ENCODE assay signal across 16 cellular contexts in genomic region chr17:81200201-81200600, GRCh38. TPM values are rescaled to one million over a fixed set of nuclear protein-coding genes. Genes with fewer than 3 reads are reported as not detected.
DNase-seq lines count a peak whose midpoint lies in the region; TF ChIP-seq lines count a peak whose summit lies in the region.
"Had no signal": no experiment of that assay in that cellular context is flagged by ENCODE, and none has a peak within 500 bp of the region (broad histone marks: within the 10 kb centered on the region; RNA-seq: fewer than 3 reads in every experiment).

No MANE protein-coding gene starts in this region.

- no peaks in the 10 kb centered on the region for H3K9me3 ChIP-seq in breast epithelium
- H3K9me3 ChIP-seq in mammary epithelial cell (replicated peaks; ENCODE audit: insufficient read depth, low read length), result no peaks in the 10 kb centered on the region
- no peaks in the 10 kb centered on the region for H3K9me3 ChIP-seq in osteoblast (ENCODE audit: low read depth, low read length)
- H3K9me3 ChIP-seq: A549 had no signal

- H3K4me1 Mint-ChIP-seq in MCF 10A (ENCODE audit: insufficient read depth, unreplicated experiment), result no peaks in the 10 kb centered on the region
- H3K4me1 Mint-ChIP-seq: CD4-positive, CD25-positive, alpha-beta regulatory T cell; CD8-positive, alpha-beta memory T cell had no signal

- H3K4me3 ChIP-seq in breast epithelium (peak overlapping the region in 1 of 3 donors; percentile 13), mammary epithelial cell (replicated peaks in 1 of 3; ENCODE audit: insufficient read depth in 1 of 3, low read depth in 2 of 3, low read length in 3 of 3) (no peak overlapping the region), osteoblast (ENCODE audit: insufficient read depth, low read length) (no peak overlapping the region)
- H3K4me3 ChIP-seq: A549, GM12878 had no signal

- intact Hi-C loops in breast epithelium (cut with DNase I; ENCODE audit: low total_unique reads) (no loop called here), MCF 10A (cut with micrococcal nuclease) (loop anchor here (2.0 kb wide), 1 partner anchor 57 kb away; no protein-coding TSS in a partner anchor), mammary epithelial cell (cut with micrococcal nuclease) (loop anchor here (1.0 to 2.0 kb wide), 2 partner anchors 58 to 211 kb away; no protein-coding TSS in a partner anchor)

- BruUV-seq in MCF 10A (replicated peaks; lab: Mats Ljungman, UMichigan) (no TSS peak), mammary epithelial cell (replicated peaks; lab: Mats Ljungman, UMichigan) (no TSS peak)

- H3K27ac Mint-ChIP-seq in MCF 10A (ENCODE audit: low read depth, unreplicated experiment), result no peak overlapping the region
- H3K27ac Mint-ChIP-seq: CD8-positive, alpha-beta memory T cell had no signal

- no peaks in the 10 kb centered on the region for H3K27me3 ChIP-seq in breast epithelium
- H3K27me3 ChIP-seq in mammary epithelial cell (ENCODE audit: insufficient read depth, low read length), result no peaks in the 10 kb centered on the region
- H3K27me3 ChIP-seq in osteoblast (ENCODE audit: insufficient read depth, low read length), result no peaks in the 10 kb centered on the region

- peak overlapping the region; percentile 41 to 50 for H3K27ac ChIP-seq in breast epithelium
- peak overlapping the region; percentile 58 for H3K27ac ChIP-seq in VCaP
- H3K27ac ChIP-seq in mammary epithelial cell (ENCODE audit: insufficient read depth, low read depth, low read length), result no peak overlapping the region
- H3K27ac ChIP-seq in osteoblast (ENCODE audit: low read depth, low read length), result no peak overlapping the region
- H3K27ac ChIP-seq: 22Rv1 had no signal

- no peaks in the 10 kb centered on the region for H3K27me3 Mint-ChIP-seq in MCF 10A (ENCODE audit: insufficient read depth, unreplicated experiment)
- H3K27me3 Mint-ChIP-seq: CD4-positive, CD25-positive, alpha-beta regulatory T cell; CD8-positive, alpha-beta memory T cell had no signal

- peaks cover 19% of the 10 kb centered on the region for H3K36me3 Mint-ChIP-seq in MCF 10A (ENCODE audit: insufficient read depth, unreplicated experiment)
- H3K36me3 Mint-ChIP-seq: CD4-positive, CD25-positive, alpha-beta regulatory T cell had no signal

- no peaks in the 10 kb centered on the region for H3K36me3 ChIP-seq in breast epithelium
- no peaks in the 10 kb centered on the region for H3K36me3 ChIP-seq in mammary epithelial cell (ENCODE audit: insufficient read depth, low read length)
- H3K36me3 ChIP-seq in osteoblast (ENCODE audit: insufficient read depth, low read length), result no peaks in the 10 kb centered on the region

- dilution Hi-C loops in mammary epithelial cell (cut with HindIII; ENCODE audit: low sequenced_read_pairs), result no loop called here

- DNase-seq in breast epithelium (ENCODE audit: low spot score in 2 of 2) (peak in 1 of 2 donors; percentile 40), MCF 10A (ENCODE audit: unreplicated experiment) (no peak), mammary epithelial cell (no peak), osteoblast (ENCODE audit: insufficient read length, low spot score, missing footprints) (no peak), T-helper 2 cell (no peak), hippocampal formation (lab: John Stamatoyannopoulos, UW) (no peak)
- DNase-seq in effector CD8-positive, alpha-beta T cell (lab: John Stamatoyannopoulos, UW), result no peak
- DNase-seq: CD8-positive, alpha-beta memory T cell; H9 had no signal

- no peaks in the 10 kb centered on the region for H3K9me3 Mint-ChIP-seq in MCF 10A (ENCODE audit: unreplicated experiment)
- H3K9me3 Mint-ChIP-seq: CD8-positive, alpha-beta memory T cell; H9 had no signal

- H3K9ac ChIP-seq in mammary epithelial cell (ENCODE audit: insufficient read depth, low read length), result no peak overlapping the region

- POLR2A ChIA-PET in MCF 10A (lab: Yijun Ruan, JAX), result no interaction called here

- no peak overlapping the region for H3K4me3 Mint-ChIP-seq in MCF 10A (ENCODE audit: unreplicated experiment)
- H3K4me3 Mint-ChIP-seq: CD4-positive, CD25-positive, alpha-beta regulatory T cell; CD8-positive, alpha-beta memory T cell; H9 had no signal

- H3K79me2 ChIP-seq in mammary epithelial cell (ENCODE audit: insufficient read depth, low read length) (no peaks in the 10 kb centered on the region), osteoblast (ENCODE audit: insufficient read depth, low read length) (no peaks in the 10 kb centered on the region)

- 50% methylated on average over 12 of the region's 18 CpGs for WGBS in mammary epithelial cell (ENCODE audit: low coverage, missing lambda C conversion rate)

- H4K20me1 ChIP-seq in mammary epithelial cell (ENCODE audit: insufficient read depth, low read length) (no peaks in the 10 kb centered on the region), osteoblast (ENCODE audit: insufficient read depth, low read length) (no peaks in the 10 kb centered on the region)

- TF ChIP-seq POLR2A in breast epithelium (IDR thresholded peaks at IDR 0.05), result no peak

- CTCF ChIA-PET in MCF 10A (lab: Yijun Ruan, JAX) (interaction anchor here (0.6 to 1.9 kb wide), 6 partner anchors 9 to 177 kb away, joined by 3 to 7 read pairs (median 3); no protein-coding TSS in a partner anchor), mammary epithelial cell (lab: Charles Lee; ENCODE audit: low non-redundant PET) (interaction anchor here (0.6 to 0.7 kb wide), 2 partner anchors 188 to 280 kb away, joined by 3 to 6 read pairs; no protein-coding TSS in a partner anchor)

- H2AFZ ChIP-seq in mammary epithelial cell (ENCODE audit: low read depth, low read length), result peak overlapping the region; percentile 86
- H2AFZ ChIP-seq in osteoblast (ENCODE audit: low read length), result peak overlapping the region; percentile 74

- H3K4me2 ChIP-seq in mammary epithelial cell (ENCODE audit: insufficient read depth, low read depth, low read length), result no peak overlapping the region
- H3K4me2 ChIP-seq in osteoblast (ENCODE audit: insufficient read depth, low read length), result no peak overlapping the region
- H3K4me2 ChIP-seq: A549 had no signal

- H3K4me1 ChIP-seq in breast epithelium (no peaks in the 10 kb centered on the region), mammary epithelial cell (ENCODE audit: insufficient read depth, low read length) (peaks cover 22% of the 10 kb centered on the region), osteoblast (ENCODE audit: insufficient read depth, low read length) (no peaks in the 10 kb centered on the region)
- H3K4me1 ChIP-seq: A549 had no signal

- TF ChIP-seq CTCF in breast epithelium (IDR thresholded peaks at IDR 0.05) (no peak), MCF 10A (IDR thresholded peaks at IDR 0.05; ENCODE audit: unreplicated experiment) (no peak), VCaP (conservative IDR thresholded peaks at IDR 0.05) (no peak), mammary epithelial cell (conservative IDR thresholded peaks at IDR 0.05 in 1 of 2, IDR thresholded peaks at IDR 0.05 in 1 of 2; ENCODE audit: extremely low read depth in 1 of 2, insufficient read depth in 1 of 2, low read depth in 1 of 2, low read length in 2 of 2) (no peak), osteoblast (IDR thresholded peaks at IDR 0.05; ENCODE audit: extremely low read depth, low read depth, low read length) (no peak)

- in situ Hi-C loops in mammary epithelial cell (cut with MboI; ENCODE audit: low sequenced_read_pairs in 2 of 2), result no loop called here

RNA-seq across cellular contexts. Expression of gene CEP131, which starts 22.6 kb away (rescaled TPM):
- 10 to 100 TPM in 1 of 3 donors, 1 to 10 TPM in 2; 6.9 to 12.8 (median 9.7) TPM for total RNA-seq in breast epithelium
- total RNA-seq in MCF 10A (2022), result 8.0 and 9.5 TPM in 2 replicates
- 10 to 100 TPM in 1 of 2 donors, 1 to 10 TPM in 1; 8.7 to 13.1 TPM for total RNA-seq in mammary epithelial cell
- polyA plus RNA-seq in mammary epithelial cell, result 6.1 TPM
- polyA minus RNA-seq in mammary epithelial cell, result 1.5 TPM
- 7.7 and 8.7 TPM in 2 replicates for total RNA-seq in osteoblast

RNA-seq across cellular contexts. Expression of gene AATK, which starts 34.2 kb away (rescaled TPM):
- total RNA-seq in breast epithelium, result under 1 TPM; under 0.01 to 0.98 (median 0.73) TPM
- total RNA-seq in MCF 10A (2022), result 0.59 and 1.4 TPM in 2 replicates
- 1 to 10 TPM in 1 of 2 donors, under 1 TPM in 1; 0.73 to 2.0 TPM for total RNA-seq in mammary epithelial cell
- 0.29 TPM for polyA plus RNA-seq in mammary epithelial cell
- not detected for polyA minus RNA-seq in mammary epithelial cell
- total RNA-seq in osteoblast, result under 0.01 TPM in 1 of 2 replicates, not detected in the other
- total RNA-seq: CD4-positive, CD25-positive, alpha-beta regulatory T cell; GM12878 had no signal
- polyA plus RNA-seq: CD8-positive, alpha-beta memory T cell had no signal

RNA-seq across cellular contexts. Expression of gene PVALEF, which starts 34.9 kb away (rescaled TPM):
- total RNA-seq in breast epithelium (not detected), MCF 10A (2022) (not detected in 2 replicates), mammary epithelial cell (not detected), osteoblast (not detected in 2 replicates)
- not detected for polyA plus RNA-seq in mammary epithelial cell
- not detected for polyA minus RNA-seq in mammary epithelial cell
- total RNA-seq: CD4-positive, CD25-positive, alpha-beta regulatory T cell; CD8-positive, alpha-beta memory T cell; G401; GM12878; H1; H9 had no signal
- polyA plus RNA-seq: A549; CD4-positive, CD25-positive, alpha-beta regulatory T cell; CD8-positive, alpha-beta memory T cell; GM12878 had no signal

RNA-seq across cellular contexts. Expression of gene TEPSIN, which starts 38.7 kb away (rescaled TPM):
- 10 to 100 TPM; 33.9 to 54.3 (median 36.4) TPM for total RNA-seq in breast epithelium
- 23.4 and 27.4 TPM in 2 replicates for total RNA-seq in MCF 10A (2022)
- total RNA-seq in mammary epithelial cell, result 10 to 100 TPM; 15.7 to 25.7 TPM
- 10.3 TPM for polyA plus RNA-seq in mammary epithelial cell
- 3.9 TPM for polyA minus RNA-seq in mammary epithelial cell
- 16.6 and 18.0 TPM in 2 replicates for total RNA-seq in osteoblast

RNA-seq across cellular contexts. Expression of gene NDUFAF8, which starts 38.9 kb away (rescaled TPM):
- 10 to 100 TPM; 34.2 to 39.7 (median 35.2) TPM for total RNA-seq in breast epithelium
- 95.0 and 95.3 TPM in 2 replicates for total RNA-seq in MCF 10A (2022)
- total RNA-seq in mammary epithelial cell, result 10 to 100 TPM; 14.7 to 98.1 TPM
- 112 TPM for polyA plus RNA-seq in mammary epithelial cell
- 69.0 TPM for polyA minus RNA-seq in mammary epithelial cell
- total RNA-seq in osteoblast, result 19.9 and 28.0 TPM in 2 replicates

Comparison
In these comparisons a context has a peak if more than half of its experiments do, and no peak if none do; other contexts are left out.
1. H3K27ac ChIP-seq: peak in breast epithelium (2 of 2) and VCaP (single experiment); none in mammary epithelial cell (single experiment) and osteoblast (single experiment).